Comparison of ENCODE assay signal across 33 cellular contexts in genomic region chr1:203116048-203116810, GRCh38. TPM values are rescaled to one million over a fixed set of nuclear protein-coding genes. Genes with fewer than 3 reads are reported as not detected.
DNase-seq lines count a peak whose midpoint lies in the region; ATAC-seq and TF ChIP-seq lines count a peak whose summit lies in the region.
"Had no signal": no experiment of that assay in that cellular context is flagged by ENCODE, and none has a peak within 500 bp of the region (broad histone marks: within the 10 kb centered on the region; RNA-seq: fewer than 3 reads in every experiment).

No MANE protein-coding gene starts in this region.

- H3K9me3 ChIP-seq in RWPE2 (ENCODE audit: severe bottlenecking): no peaks in the 10 kb centered on the region
- no peaks in the 10 kb centered on the region for H3K9me3 ChIP-seq in left lung
- H3K9me3 ChIP-seq: heart right ventricle had no signal

- intact Hi-C loops in lower leg skin (cut with DNase I; ENCODE audit: low total_unique reads) (loop anchor here (5.0 kb wide), 1 partner anchor 106 kb away; no protein-coding TSS in a partner anchor), left lung (cut with DNase I) (loop anchor here in 1 of 2 donors (5.0 kb wide), 1 partner anchor 101 kb away; no protein-coding TSS in a partner anchor)

- ATAC-seq in RWPE2 (ENCODE audit: low read depth) (no peak), left lung (no peak), GM21576 (IDR thresholded peaks at IDR 0.05; ENCODE audit: unreplicated experiment) (no peak)
- ATAC-seq: activated CD4-positive, alpha-beta T cell treated with anti-CD3 and anti-CD28 coated beads for 36 hours; effector memory CD8-positive, alpha-beta T cell; HepG2; left cardiac atrium; stimulated activated naive CD8-positive, alpha-beta T cell treated with anti-CD3 and anti-CD28 coated beads, Interleukin-15, amount 100 ng/mL, for 72 hours had no signal

- H3K27ac ChIP-seq in RWPE2 (ENCODE audit: poor library complexity, severe bottlenecking) (no peak overlapping the region), left lung (no peak overlapping the region)
- H3K27ac ChIP-seq: 22Rv1, coronary artery, GM23248, heart right ventricle, skin epidermis had no signal

- TF ChIP-seq POLR2A in lower leg skin (IDR thresholded peaks at IDR 0.05): no peak

- DNase-seq in NCI-H1092 treated with DMSO at 0.1 percent for 48 hours (lab: John Stamatoyannopoulos, UW) (peak; percentile 46), NCI-H1092 (lab: John Stamatoyannopoulos, UW) (no peak), DMS 273 treated with DMSO at 0.1 percent for 48 hours (lab: John Stamatoyannopoulos, UW) (peak; percentile 92), RWPE2 (ENCODE audit: low spot score) (peak; percentile 50), lower leg skin (ENCODE audit: low spot score in 2 of 2) (peak; percentile 8 to 83), left lung (no peak), H4 (ENCODE audit: low spot score) (no peak)
- DNase-seq: activated CD4-positive, alpha-beta T cell treated with anti-CD3 and anti-CD28 coated beads for 36 hours; activated gamma-delta T cell; activated T-cell treated with anti-CD3 and anti-CD28 coated beads, Interleukin-2, amount 50 U/mL, for 1 hour; effector memory CD8-positive, alpha-beta T cell; foreskin fibroblast; GM23248; heart right ventricle; left cardiac atrium; mesenchymal stem cell; naive B cell; NCI-H1048; NCI-H2029; nucleus accumbens; stimulated activated CD8-positive, alpha-beta memory T cell treated with anti-CD3 and anti-CD28 coated beads, Interleukin-4, amount 100 ng/mL, for 48 hours; stimulated activated naive CD8-positive, alpha-beta T cell treated with anti-CD3 and anti-CD28 coated beads, Interleukin-15, amount 100 ng/mL, for 72 hours had no signal

- peaks cover 12% of the 10 kb centered on the region for H3K27me3 ChIP-seq in RWPE2 (ENCODE audit: insufficient read depth, poor library complexity, severe bottlenecking)
- H3K27me3 ChIP-seq in left lung: peaks cover 0 to 57% of the 10 kb centered on the region in 2 donors

- TF ChIP-seq CTCF in RWPE2 (IDR thresholded peaks at IDR 0.05; ENCODE audit: poor library complexity, severe bottlenecking) (no peak), lower leg skin (IDR thresholded peaks at IDR 0.05) (no peak), left lung (IDR thresholded peaks at IDR 0.05) (no peak)

- H3K36me3 ChIP-seq in RWPE2 (ENCODE audit: low read depth) (no peaks in the 10 kb centered on the region), left lung (no peaks in the 10 kb centered on the region)
- H3K36me3 ChIP-seq: heart right ventricle had no signal

- H3K4me1 ChIP-seq in RWPE2 (ENCODE audit: insufficient read depth, poor library complexity, severe bottlenecking) (no peaks in the 10 kb centered on the region), left lung (peaks cover 0 to 7% of the 10 kb centered on the region in 2 donors)

- H3K4me3 ChIP-seq in RWPE2 (ENCODE audit: severe bottlenecking) (no peak overlapping the region), lower leg skin (ENCODE audit: low read depth, poor library complexity, severe bottlenecking) (no peak overlapping the region), left lung (no peak overlapping the region)
- H3K4me3 ChIP-seq: coronary artery, GM23248, heart right ventricle, skin epidermis had no signal

- WGBS in lower leg skin, 2 donors: 63 to 68% methylated on average over 10 of the region's 10 CpGs

RNA-seq across cellular contexts. Expression of gene ADORA1, which starts 11.3 kb away (rescaled TPM):
- total RNA-seq in lower leg skin (1 to 10 TPM; 1.8 to 7.7 (median 5.3) TPM), left lung (1 to 10 TPM; 1.6 to 5.5 TPM)
- 0.47 and 0.58 TPM in 2 replicates for total RNA-seq in H4 (2014; rRNA removed; shearing (Covaris generic))
- total RNA-seq: activated CD4-positive, alpha-beta T cell treated with anti-CD3 and anti-CD28 coated beads for 36 hours; T-helper 2 cell treated with Interferon-gamma antibody and Interleukin-4, amounts not matched to agents 100 ng/mL and 5 ng/mL, for 36 hours had no signal

RNA-seq across cellular contexts. Expression of gene MYOG, which starts 30.4 kb away (rescaled TPM):
- total RNA-seq in lower leg skin: not detected
- not detected for total RNA-seq in left lung
- not detected in 2 replicates for total RNA-seq in H4 (2014; rRNA removed; shearing (Covaris generic))
- total RNA-seq: activated CD4-positive, alpha-beta T cell treated with anti-CD3 and anti-CD28 coated beads for 36 hours; astrocyte; Daoy; GM23248; heart right ventricle; HepG2; left cardiac atrium; NCI-H460; RPMI7951; T-helper 2 cell treated with Interferon-gamma antibody and Interleukin-4, amounts not matched to agents 100 ng/mL and 5 ng/mL, for 36 hours had no signal

RNA-seq across cellular contexts. Expression of gene MYBPH, which starts 59.4 kb away (rescaled TPM):
- not detected for total RNA-seq in lower leg skin
- 1 to 10 TPM in 1 of 2 donors, under 1 TPM in 1; 0.55 to 1.3 TPM for total RNA-seq in left lung
- not detected in 2 replicates for total RNA-seq in H4 (2014; rRNA removed; shearing (Covaris generic))
- total RNA-seq: activated CD4-positive, alpha-beta T cell treated with anti-CD3 and anti-CD28 coated beads for 36 hours; astrocyte; cardiac septum; Daoy; heart right ventricle; HepG2; left cardiac atrium; NCI-H460; T-helper 2 cell treated with Interferon-gamma antibody and Interleukin-4, amounts not matched to agents 100 ng/mL and 5 ng/mL, for 36 hours had no signal

Comparison
In these comparisons a context has a peak if more than half of its experiments do, and no peak if none do; other contexts are left out.
1. DNase-seq: peak in NCI-H1092 treated with DMSO at 0.1 percent for 48 hours (single experiment), DMS 273 treated with DMSO at 0.1 percent for 48 hours (single experiment), RWPE2 (single experiment) and lower leg skin (2 of 2); none in NCI-H1092 (single experiment), left lung (0 of 2) and H4 (single experiment).